ENCODE assay signal across 1 cellular context in the genomic region with DNA sequence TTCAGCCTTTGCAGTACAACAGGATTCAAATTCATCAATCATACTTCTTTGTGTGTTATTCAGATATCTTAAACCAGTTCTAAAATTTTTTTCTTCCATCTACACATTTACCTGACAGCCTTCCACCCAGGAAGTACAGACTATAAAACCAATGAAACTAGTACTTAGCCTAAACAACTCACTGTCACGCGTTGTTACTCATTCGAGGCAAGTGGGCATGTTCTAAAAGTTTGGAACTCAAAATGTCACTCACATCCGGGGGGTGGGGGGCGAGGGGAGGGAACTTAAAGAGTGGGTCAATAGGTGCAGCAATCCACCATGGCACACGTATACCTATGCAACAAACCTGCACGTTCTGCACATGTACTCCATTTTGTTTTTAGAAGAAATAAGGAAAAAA.
TF ChIP-seq lines count a peak whose summit lies in the region.

No MANE protein-coding gene starts in this region.

TF ChIP-seq in HEK293, 187 proteins besides CTCF, POLR2A, EP300 and RAD21 (continued from another document):
- TF ChIP-seq PRDM2 (tag by site-specific recombination; IDR thresholded peaks at IDR 0.05; ENCODE audit: borderline replicate concordance), result no peak
- 0 out of 2 replicates have a peak, but pooled peaks have one; percentile 32 for TF ChIP-seq ZBTB17 (tag by site-specific recombination; IDR thresholded peaks at IDR 0.05)
- TF ChIP-seq ZNF26 (tag by site-specific recombination; IDR thresholded peaks at IDR 0.05), result no peak
- TF ChIP-seq TCF7L2 (IDR thresholded peaks at IDR 0.05; ENCODE audit: borderline replicate concordance, low read depth, low read length), result no peak
- no peak for TF ChIP-seq EGR2 (tag by site-specific recombination; IDR thresholded peaks at IDR 0.05; ENCODE audit: low read depth)
- no peak for TF ChIP-seq BCL11A (tag by site-specific recombination; IDR thresholded peaks at IDR 0.05; ENCODE audit: low read depth)
- TF ChIP-seq, protein P1, sequence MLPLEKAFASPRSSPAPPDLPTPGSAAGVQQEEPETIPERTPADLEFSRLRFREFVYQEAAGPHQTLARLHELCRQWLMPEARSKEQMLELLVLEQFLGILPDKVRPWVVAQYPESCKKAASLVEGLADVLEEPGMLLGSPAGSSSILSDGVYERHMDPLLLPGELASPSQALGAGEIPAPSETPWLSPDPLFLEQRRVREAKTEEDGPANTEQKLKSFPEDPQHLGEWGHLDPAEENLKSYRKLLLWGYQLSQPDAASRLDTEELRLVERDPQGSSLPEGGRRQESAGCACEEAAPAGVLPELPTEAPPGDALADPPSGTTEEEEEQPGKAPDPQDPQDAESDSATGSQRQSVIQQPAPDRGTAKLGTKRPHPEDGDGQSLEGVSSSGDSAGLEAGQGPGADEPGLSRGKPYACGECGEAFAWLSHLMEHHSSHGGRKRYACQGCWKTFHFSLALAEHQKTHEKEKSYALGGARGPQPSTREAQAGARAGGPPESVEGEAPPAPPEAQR (tag by site-specific recombination; IDR thresholded peaks at IDR 0.05), result no peak
- TF ChIP-seq ZNF560 (tag by site-specific recombination; IDR thresholded peaks at IDR 0.05; ENCODE audit: borderline replicate concordance), result no peak
- 0 out of 2 replicates have a peak, but pooled peaks have one; percentile 42 for TF ChIP-seq SP7 (tag by site-specific recombination; IDR thresholded peaks at IDR 0.05)
- TF ChIP-seq, protein P2, sequence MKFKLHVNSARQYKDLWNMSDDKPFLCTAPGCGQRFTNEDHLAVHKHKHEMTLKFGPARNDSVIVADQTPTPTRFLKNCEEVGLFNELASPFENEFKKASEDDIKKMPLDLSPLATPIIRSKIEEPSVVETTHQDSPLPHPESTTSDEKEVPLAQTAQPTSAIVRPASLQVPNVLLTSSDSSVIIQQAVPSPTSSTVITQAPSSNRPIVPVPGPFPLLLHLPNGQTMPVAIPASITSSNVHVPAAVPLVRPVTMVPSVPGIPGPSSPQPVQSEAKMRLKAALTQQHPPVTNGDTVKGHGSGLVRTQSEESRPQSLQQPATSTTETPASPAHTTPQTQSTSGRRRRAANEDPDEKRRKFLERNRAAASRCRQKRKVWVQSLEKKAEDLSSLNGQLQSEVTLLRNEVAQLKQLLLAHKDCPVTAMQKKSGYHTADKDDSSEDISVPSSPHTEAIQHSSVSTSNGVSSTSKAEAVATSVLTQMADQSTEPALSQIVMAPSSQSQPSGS (tag by site-specific recombination; IDR thresholded peaks at IDR 0.05; ENCODE audit: low read depth), result no peak
- TF ChIP-seq ZNF133 (tag by site-specific recombination; IDR thresholded peaks at IDR 0.05), result no peak
- no peak for TF ChIP-seq ZNF76 (tag by site-specific recombination; IDR thresholded peaks at IDR 0.05; ENCODE audit: borderline replicate concordance, low read depth)
- peak; percentile 24; the same call in 1 of the 2 replicates for TF ChIP-seq SP3 (tag by site-specific recombination; IDR thresholded peaks at IDR 0.05)
- no peak for TF ChIP-seq ZNF626 (tag by site-specific recombination; IDR thresholded peaks at IDR 0.05)
- TF ChIP-seq ZNF404 (tag by site-specific recombination; IDR thresholded peaks at IDR 0.05), result no peak
- peak; percentile 29 for TF ChIP-seq SP2 (tag by site-specific recombination; IDR thresholded peaks at IDR 0.05)
- TF ChIP-seq ZNF302 (tag by site-specific recombination; IDR thresholded peaks at IDR 0.05; ENCODE audit: low read depth), result no peak
- TF ChIP-seq ZNF600 (tag by site-specific recombination; IDR thresholded peaks at IDR 0.05), result peak; percentile 58
- TF ChIP-seq ZFP41 (tag by site-specific recombination; IDR thresholded peaks at IDR 0.05; ENCODE audit: borderline replicate concordance), result no peak
